ENCODE assay signal across 17 cellular contexts in the genomic region with DNA sequence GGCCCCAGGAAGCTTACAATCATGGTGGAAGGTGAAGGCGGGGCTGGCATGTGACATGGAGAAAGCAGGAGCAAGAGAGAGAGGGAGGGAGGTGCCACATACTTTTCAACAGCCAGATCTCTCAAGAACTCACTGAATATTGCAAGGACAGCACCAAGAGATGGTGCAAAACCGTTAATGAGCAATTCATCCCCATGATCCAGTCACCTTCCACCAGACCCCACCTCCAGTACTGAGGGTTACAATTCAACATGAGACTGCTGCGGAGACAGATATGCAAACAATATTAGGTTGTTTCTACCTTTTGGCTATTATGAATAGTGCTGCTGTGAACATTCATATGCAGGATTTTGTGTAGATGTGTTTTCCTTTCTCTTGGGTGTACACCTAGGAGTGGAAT.
"Had no signal": no experiment of that assay in that cellular context is flagged by ENCODE, and none has a peak within 500 bp of the region (broad histone marks: within the 10 kb centered on the region; RNA-seq: fewer than 3 reads in every experiment).

No MANE protein-coding gene starts in this region.

- H3K36me3 ChIP-seq: prostate gland, right lobe of liver had no signal

- H3K36me3 Mint-ChIP-seq: activated naive CD4-positive, alpha-beta T cell treated with anti-CD3 and anti-CD28 coated beads, Interleukin-2, amount 50 U/mL, for 24 hours had no signal

- H3K27ac ChIP-seq: hepatocyte, prostate gland, right lobe of liver had no signal

- H3K9me3 Mint-ChIP-seq: activated CD4-positive, alpha-beta T cell treated with anti-CD3 and anti-CD28 coated beads, Interleukin-2, amount 10 ng/mL, durations not matched to agents 7 days and 5 days; activated naive CD4-positive, alpha-beta T cell treated with anti-CD3 and anti-CD28 coated beads, Interleukin-2, amount 50 U/mL, for 24 hours; dendritic cell treated with granulocyte-macrophage colony-stimulating factor and Interleukin-4, amounts not matched to agents 40 ng/mL and 50 ng/mL, for 4 days had no signal

- H3K4me1 ChIP-seq: prostate gland had no signal

- H3K4me3 Mint-ChIP-seq: activated CD4-positive, alpha-beta T cell treated with anti-CD3 and anti-CD28 coated beads, Interleukin-2, amount 10 ng/mL, durations not matched to agents 7 days and 5 days; activated naive CD4-positive, alpha-beta T cell treated with anti-CD3 and anti-CD28 coated beads, Interleukin-2, amount 50 U/mL, for 24 hours; dendritic cell treated with granulocyte-macrophage colony-stimulating factor and Interleukin-4, amounts not matched to agents 40 ng/mL and 50 ng/mL, for 4 days; naive thymus-derived CD4-positive, alpha-beta T cell had no signal

- ATAC-seq: naive thymus-derived CD4-positive, alpha-beta T cell; right lobe of liver had no signal

- H3K27me3 Mint-ChIP-seq: dendritic cell treated with granulocyte-macrophage colony-stimulating factor and Interleukin-4, amounts not matched to agents 40 ng/mL and 50 ng/mL, for 4 days had no signal

- H2AFZ ChIP-seq: hepatocyte had no signal

- H3K4me3 ChIP-seq: hepatocyte, prostate gland, right lobe of liver had no signal

- H3K27ac Mint-ChIP-seq: activated CD4-positive, alpha-beta T cell treated with anti-CD3 and anti-CD28 coated beads, Interleukin-2, amount 10 ng/mL, durations not matched to agents 7 days and 5 days; activated naive CD4-positive, alpha-beta T cell treated with anti-CD3 and anti-CD28 coated beads, Interleukin-2, amount 50 U/mL, for 24 hours; naive thymus-derived CD4-positive, alpha-beta T cell had no signal

- H3K9me3 ChIP-seq: prostate gland, right lobe of liver had no signal

- DNase-seq: activated CD4-positive, alpha-beta T cell treated with anti-CD3 and anti-CD28 coated beads, Interleukin-2, amount 10 ng/mL, durations not matched to agents 7 days and 5 days; activated CD4-positive, CD25-positive, alpha-beta regulatory T cell; activated CD8-positive, alpha-beta memory T cell treated with anti-CD3 and anti-CD28 coated beads for 24 hours; central memory CD4-positive, alpha-beta T cell; kidney glomerular epithelial cell; midbrain; naive thymus-derived CD4-positive, alpha-beta T cell; occipital lobe; right lobe of liver; stimulated activated CD4-positive, alpha-beta T cell treated with anti-CD3 and anti-CD28 coated beads, Interleukin-1b, Interleukin-23, amount 100 ng/mL, for 48 hours; stimulated activated naive CD4-positive, alpha-beta T cell treated with Interleukin-2 at 50 U/mL for 16 hours; T-helper 2 cell had no signal

- H3K4me1 Mint-ChIP-seq: activated naive CD4-positive, alpha-beta T cell treated with anti-CD3 and anti-CD28 coated beads, Interleukin-2, amount 50 U/mL, for 24 hours had no signal

- H3K4me2 ChIP-seq: hepatocyte had no signal

- H3K27me3 ChIP-seq: hepatocyte, right lobe of liver had no signal

- FAIRE-seq: TTC549 had no signal

- H3K79me2 ChIP-seq: hepatocyte had no signal
